Comparison of ENCODE assay signal across 11 cellular contexts in the genomic region with DNA sequence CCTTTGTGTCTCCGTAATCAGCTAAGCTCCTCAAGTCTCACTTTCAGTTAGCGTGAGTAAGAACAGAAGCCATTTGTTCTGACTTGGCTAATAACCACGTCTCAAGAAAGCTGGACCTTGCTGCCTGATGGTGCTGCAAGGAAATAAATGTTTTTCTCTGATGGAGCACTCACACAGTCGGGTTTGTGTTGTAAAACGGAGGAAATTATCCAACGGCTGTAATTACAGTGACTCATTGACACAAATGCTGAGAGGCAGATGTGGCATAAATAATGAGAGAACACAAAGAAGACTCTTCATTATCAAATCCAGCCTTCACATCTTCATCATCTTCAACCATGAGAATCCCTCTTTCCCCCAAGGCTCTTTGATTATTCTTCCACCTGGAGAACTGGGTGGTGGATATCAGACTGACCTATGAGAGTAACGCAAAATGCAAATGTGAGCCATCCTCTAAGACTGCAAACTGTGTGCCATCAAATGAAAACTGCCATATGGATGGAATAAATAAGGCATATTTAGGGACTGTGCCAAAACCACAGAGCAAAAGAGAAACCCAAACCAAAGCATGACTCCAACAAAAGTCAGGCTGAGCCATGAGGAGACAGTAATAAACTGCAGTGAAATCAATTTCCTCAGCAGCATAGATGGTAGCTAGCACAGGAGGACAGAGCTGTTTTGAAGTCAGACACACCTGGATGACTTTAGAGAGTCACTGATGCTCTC.
DNase-seq lines count a peak whose midpoint lies in the region; ATAC-seq and TF ChIP-seq lines count a peak whose summit lies in the region.
"Had no signal": no experiment of that assay in that cellular context is flagged by ENCODE, and none has a peak within 500 bp of the region (broad histone marks: within the 10 kb centered on the region; RNA-seq: fewer than 3 reads in every experiment).

No MANE protein-coding gene starts in this region.

- no peak for ATAC-seq in GM21619 (IDR thresholded peaks at IDR 0.05; ENCODE audit: unreplicated experiment)
- no peak for ATAC-seq in HG02938 (IDR thresholded peaks at IDR 0.05; ENCODE audit: unreplicated experiment)
- ATAC-seq: WTC11 had no signal

- DNase-seq in ELR (ENCODE audit: low read depth) (peak; percentile 82), NCI-H748 (lab: John Stamatoyannopoulos, UW; ENCODE audit: unreplicated experiment) (peak; percentile 80), fibroblast of gingiva (ENCODE audit: low read depth) (peak; percentile 93), renal cortical epithelial cell (ENCODE audit: low read depth) (peak; percentile 40), T-helper 2 cell (no peak), RWPE1 (ENCODE audit: low spot score) (no peak)
- DNase-seq: NCI-H226 had no signal

- POLR2A ChIA-PET in RWPE1 (lab: Yijun Ruan, JAX; ENCODE audit: low non-redundant PET), result no interaction called here

- no peak overlapping the region for H3K27ac ChIP-seq in RWPE1
- H3K27ac ChIP-seq: neutrophil had no signal

- CTCF ChIA-PET in RWPE1 (lab: Yijun Ruan, JAX), result interaction anchor here (0.6 to 0.7 kb wide), 3 partner anchors 11 to 460 kb away, joined by 3 read pairs; no protein-coding TSS in a partner anchor

- no peak for TF ChIP-seq CTCF in RWPE1 (conservative IDR thresholded peaks at IDR 0.05; ENCODE audit: low read depth)

Comparison
In these comparisons a context has a peak if more than half of its experiments do, and no peak if none do; other contexts are left out.
1. DNase-seq: peak in ELR (single experiment), NCI-H748 (single experiment), fibroblast of gingiva (single experiment) and renal cortical epithelial cell (single experiment); none in T-helper 2 cell (0 of 5) and RWPE1 (single experiment).